9 cellular contexts compared by ENCODE assay signal in genomic region chr17:61157246-61157887, GRCh38.
DNase-seq lines count a peak whose midpoint lies in the region; ATAC-seq, FAIRE-seq and TF ChIP-seq lines count a peak whose summit lies in the region.
"Had no signal": no experiment of that assay in that cellular context is flagged by ENCODE, and none has a peak within 500 bp of the region (broad histone marks: within the 10 kb centered on the region; RNA-seq: fewer than 3 reads in every experiment).

No MANE protein-coding gene starts in this region.

- no peaks in the 10 kb centered on the region for H3F3A ChIP-seq in GM23248 (ENCODE audit: insufficient read depth)

- H3K27me3 ChIP-seq in GM23248 (replicated peaks; ENCODE audit: insufficient read depth) (no peaks in the 10 kb centered on the region), dorsolateral prefrontal cortex (no peaks in the 10 kb centered on the region)

- no peak for FAIRE-seq in D721Med (lab: Jason Lieb, UNC)

- no peaks in the 10 kb centered on the region for H3K79me2 ChIP-seq in GM23248 (ENCODE audit: insufficient read depth)

- in situ Hi-C loops in GM23248 (cut with MboI), result no loop called here

- no peaks in the 10 kb centered on the region for H3K36me3 ChIP-seq in GM23248 (ENCODE audit: low read depth)

- TF ChIP-seq CTCF in dorsolateral prefrontal cortex (IDR thresholded peaks at IDR 0.05 in 54 of 56, conservative IDR thresholded peaks at IDR 0.05 in 2 of 56; ENCODE audit: low read depth in 1 of 56, partially characterized antibody in 56 of 56) (peak in 23 of 56 donors; percentile 4 to 43 (median 25)), D721Med (IDR thresholded peaks at IDR 0.05; ENCODE audit: insufficient read depth, missing control alignments) (no peak)

- intact Hi-C loops in dorsolateral prefrontal cortex (cut with DNase I), result loop anchor here in 1 of 2 donors (10.0 kb wide), 1 partner anchor 227 kb away; no protein-coding TSS in a partner anchor

- no peaks in the 10 kb centered on the region for H4K20me1 ChIP-seq in GM23248 (ENCODE audit: insufficient read depth)

- no peaks in the 10 kb centered on the region for H3K9me3 ChIP-seq in GM23248 (ENCODE audit: low read depth)
- H3K9me3 ChIP-seq: mucosa of descending colon had no signal

- peaks cover 35% of the 10 kb centered on the region for H3K4me1 ChIP-seq in GM23248 (ENCODE audit: insufficient read depth)

- peak overlapping the region; percentile 37 for H2AFZ ChIP-seq in GM23248

- ATAC-seq in GM21717 (IDR thresholded peaks at IDR 0.05; ENCODE audit: unreplicated experiment), result no peak
- ATAC-seq: mucosa of descending colon had no signal

- peak overlapping the region; percentile 51 for H3K9ac ChIP-seq in GM23248

- WGBS in GM23248 (ENCODE audit: low coverage in 1 of 2, low lambda C conversion rate in 2 of 2, missing lambda C conversion rate in 2 of 2), 2 experiments, result 2 to 3% methylated on average over 4 to 7 of the region's 7 CpGs

- H3K4me3 ChIP-seq in GM23248 (peak overlapping the region; percentile 58), dorsolateral prefrontal cortex (peak overlapping the region in 56 of 59 donors; percentile 1 to 56 (median 35))
- H3K4me3 ChIP-seq: mucosa of descending colon had no signal

- H3K9me2 ChIP-seq in GM23248 (ENCODE audit: insufficient read depth), result no peaks in the 10 kb centered on the region

- H3K4me2 ChIP-seq in GM23248 (ENCODE audit: unreplicated experiment), result peak overlapping the region; percentile 79

- H3K27ac ChIP-seq in GM23248, result peak overlapping the region; percentile 46
- H3K27ac ChIP-seq in dorsolateral prefrontal cortex, result peak overlapping the region in 7 of 59 donors; percentile 2 to 41 (median 19)

- peak; percentile 83 for DNase-seq in GM23248
- DNase-seq in NCI-H2227 (lab: John Stamatoyannopoulos, UW; ENCODE audit: unreplicated experiment), result peak; percentile 53
- peak in 5 of 10 donors; percentile 10 to 60 (median 36) for DNase-seq in dorsolateral prefrontal cortex
- peak; percentile 19 for DNase-seq in occipital lobe (lab: John Stamatoyannopoulos, UW)
- no peak for DNase-seq in COLO668 (lab: John Stamatoyannopoulos, UW; ENCODE audit: unreplicated experiment)
- no peak for DNase-seq in D721Med (ENCODE audit: insufficient read length, low spot score)
- DNase-seq in HPDE6-E6E7 (ENCODE audit: extremely low spot score), result no peak

Comparison
In these comparisons a context has a peak if more than half of its experiments do, and no peak if none do; other contexts are left out.
1. DNase-seq: peak in GM23248 (single experiment), NCI-H2227 (single experiment) and occipital lobe (single experiment); none in COLO668 (single experiment), D721Med (single experiment) and HPDE6-E6E7 (single experiment).